Comparison of ENCODE assay signal across 8 cellular contexts in genomic region chr5:142866563-142867275, GRCh38.
DNase-seq lines count a peak whose midpoint lies in the region; ATAC-seq and TF ChIP-seq lines count a peak whose summit lies in the region.

No MANE protein-coding gene starts in this region.

- ATAC-seq in GM18520 (IDR thresholded peaks at IDR 0.05; ENCODE audit: unreplicated experiment) (peak; percentile 40), HG03103 (IDR thresholded peaks at IDR 0.05; ENCODE audit: low read depth, unreplicated experiment) (peak; percentile 60), omental fat pad (ENCODE audit: low FRiP score) (peak; percentile 25), GM21360 (IDR thresholded peaks at IDR 0.05; ENCODE audit: unreplicated experiment) (no peak)

- H3K27ac ChIP-seq in C4-2B: no peak overlapping the region; the same call in 1 of the 2 replicates

- TF ChIP-seq CTCF in C4-2B (conservative IDR thresholded peaks at IDR 0.05) (peak; percentile 89), omental fat pad (IDR thresholded peaks at IDR 0.05) (peak in 2 of 3 donors; percentile 28 to 34)

- peak; percentile 86 for DNase-seq in NCI-H69 (lab: John Stamatoyannopoulos, UW)
- peak; percentile 64 for DNase-seq in activated CD8-positive, alpha-beta memory T cell treated with anti-CD3 and anti-CD28 coated beads, Interleukin-2, amount 50 U/mL, for 48 hours
- DNase-seq in fibroblast of peridontal ligament (ENCODE audit: extremely low read depth): peak; percentile 70
- no peak for DNase-seq in omental fat pad (ENCODE audit: low spot score)
